1 cellular context compared by ENCODE assay signal in genomic region chr13:49996166-49996915, GRCh38.
A peak's percentile ranks its signal among the peaks of the same experiment; 100 is the strongest.
TF ChIP-seq lines count a peak whose summit lies in the region.

No MANE protein-coding gene starts in this region.

TF ChIP-seq in HepG2, 621 proteins besides CTCF, POLR2A, EP300 and RAD21 (continued from another document and continues in another):
- no peak for TF ChIP-seq POGZ (CRISPR knock-in tag; IDR thresholded peaks at IDR 0.05)
- no peak for TF ChIP-seq ZSCAN20 (CRISPR knock-in tag; IDR thresholded peaks at IDR 0.05; ENCODE audit: borderline replicate concordance)
- peak; percentile 53 for TF ChIP-seq ZNF574 (CRISPR knock-in tag; IDR thresholded peaks at IDR 0.05)
- TF ChIP-seq ZNF446 (CRISPR knock-in tag; IDR thresholded peaks at IDR 0.05), result 0 out of 2 replicates have a peak, but pooled peaks have one; percentile 36
- peak; percentile 83 for TF ChIP-seq GABPB1 (CRISPR knock-in tag; IDR thresholded peaks at IDR 0.05)
- TF ChIP-seq CEBPG (CRISPR knock-in tag; IDR thresholded peaks at IDR 0.05), result no peak
- TF ChIP-seq ZFX (CRISPR knock-in tag; IDR thresholded peaks at IDR 0.05; ENCODE audit: low read depth), result no peak
- no peak for TF ChIP-seq ELF4 (CRISPR knock-in tag; IDR thresholded peaks at IDR 0.05; ENCODE audit: borderline replicate concordance)
- peak; percentile 48 for TF ChIP-seq SAP130 (CRISPR knock-in tag; IDR thresholded peaks at IDR 0.05; ENCODE audit: low read depth)
- TF ChIP-seq BCL3 (CRISPR knock-in tag; IDR thresholded peaks at IDR 0.05), result no peak
- TF ChIP-seq SNAPC5 (CRISPR knock-in tag; IDR thresholded peaks at IDR 0.05; ENCODE audit: borderline replicate concordance), result no peak
- 0 out of 2 replicates have a peak, but pooled peaks have one; percentile 26 for TF ChIP-seq MIXL1 (CRISPR knock-in tag; IDR thresholded peaks at IDR 0.05)
- peak; percentile 32; the same call in 1 of the 2 replicates for TF ChIP-seq ZBED4 (CRISPR knock-in tag; IDR thresholded peaks at IDR 0.05; ENCODE audit: borderline replicate concordance)
- peak; percentile 12; the same call in 1 of the 2 replicates for TF ChIP-seq ZFP91 (CRISPR knock-in tag; IDR thresholded peaks at IDR 0.05; ENCODE audit: borderline replicate concordance)
- TF ChIP-seq KDM2A (CRISPR knock-in tag; IDR thresholded peaks at IDR 0.05; ENCODE audit: borderline replicate concordance, low read depth), result peak; percentile 54; the same call in 1 of the 2 replicates
- 0 out of 2 replicates have a peak, but pooled peaks have one; percentile 40 for TF ChIP-seq NCOA1 (CRISPR knock-in tag; IDR thresholded peaks at IDR 0.05)
- TF ChIP-seq ZBTB2 (CRISPR knock-in tag; IDR thresholded peaks at IDR 0.05; ENCODE audit: low read depth), result peak; percentile 41; the same call in 1 of the 2 replicates
- no peak for TF ChIP-seq FOXP1 (IDR thresholded peaks at IDR 0.05)
- TF ChIP-seq FOXP1 (CRISPR knock-in tag; IDR thresholded peaks at IDR 0.05), result no peak
- peak; percentile 55; the same call in 1 of the 2 replicates for TF ChIP-seq ZGPAT (CRISPR knock-in tag; IDR thresholded peaks at IDR 0.05)
- TF ChIP-seq ISL2 (CRISPR knock-in tag; IDR thresholded peaks at IDR 0.05), result 0 out of 2 replicates have a peak, but pooled peaks have one; percentile 37
- TF ChIP-seq YEATS4 (CRISPR knock-in tag; IDR thresholded peaks at IDR 0.05; ENCODE audit: borderline replicate concordance), result 0 out of 2 replicates have a peak, but pooled peaks have one; percentile 23
- TF ChIP-seq PAXIP1 (CRISPR knock-in tag; conservative IDR thresholded peaks at IDR 0.05), result peak; percentile 41; the same call in 1 of the 2 replicates
- TF ChIP-seq ARID4A (CRISPR knock-in tag; IDR thresholded peaks at IDR 0.05; ENCODE audit: borderline replicate concordance), result no peak; the same call in none of the 2 replicates
- no peak for TF ChIP-seq STAT6 (CRISPR knock-in tag; IDR thresholded peaks at IDR 0.05; ENCODE audit: borderline replicate concordance)
- TF ChIP-seq ZNF768 (CRISPR knock-in tag; IDR thresholded peaks at IDR 0.05), result peak; percentile 34; the same call in 1 of the 2 replicates
